Comparison of ENCODE assay signal across 13 cellular contexts in genomic region chr9:84419203-84419602, GRCh38.
DNase-seq lines count a peak whose midpoint lies in the region; ATAC-seq and TF ChIP-seq lines count a peak whose summit lies in the region.
"Had no signal": no experiment of that assay in that cellular context is flagged by ENCODE, and none has a peak within 500 bp of the region (broad histone marks: within the 10 kb centered on the region; RNA-seq: fewer than 3 reads in every experiment).

No MANE protein-coding gene starts in this region.

- in situ Hi-C loops in GM23248 (cut with MboI), result loop anchor here (25.0 kb wide), 2 partner anchors 543 to 843 kb away; no protein-coding TSS in a partner anchor

- DNase-seq in A673 (ENCODE audit: low spot score) (no peak), GM23248 (peak; percentile 19), foreskin keratinocyte (no peak), 8988T (no peak), amygdala (lab: John Stamatoyannopoulos, UW) (no peak)
- DNase-seq: activated CD4-positive, alpha-beta T cell treated with anti-CD3 and anti-CD28 coated beads, Interleukin-2, amount 10 ng/mL, durations not matched to agents 24 days and 14 days; effector memory CD4-positive, alpha-beta T cell; gastrocnemius medialis; islet precursor cell; stimulated activated naive B cell treated with anti-CD40 and anti-IgM and Interleukin-4, amounts not matched to agents 10 μg/mL and 1 μg/mL and 100 μg/mL, for 72 hours had no signal

- H3K4me3 ChIP-seq in A673 (ENCODE audit: low read depth, low read length, poor library complexity, severe bottlenecking) (no peak overlapping the region), GM23248 (no peak overlapping the region), OCI-LY3 (ENCODE audit: low read length) (no peak overlapping the region)
- H3K4me3 ChIP-seq: gastrocnemius medialis had no signal

- BruUV-seq in A673 (replicated peaks; lab: Mats Ljungman, UMichigan), result no TSS peak

- WGBS in GM23248 (ENCODE audit: low coverage in 1 of 2, low lambda C conversion rate in 2 of 2, missing lambda C conversion rate in 2 of 2), 2 experiments, result 48 to 52% methylated on average over 2 of the region's 2 CpGs

- intact Hi-C loops in A673 (cut with micrococcal nuclease; ENCODE audit: unreplicated experiment), result no loop called here

- POLR2A ChIA-PET in A673 (lab: Charles Lee; ENCODE audit: low non-redundant PET), result no interaction called here

- H3K27me3 ChIP-seq in A673 (replicated peaks; ENCODE audit: insufficient read depth, low read depth, low read length, poor library complexity), result no peaks in the 10 kb centered on the region
- no peaks in the 10 kb centered on the region; the same call in 1 of the 2 replicates for H3K27me3 ChIP-seq in GM23248 (replicated peaks; ENCODE audit: insufficient read depth)
- H3K27me3 ChIP-seq in OCI-LY3 (ENCODE audit: low read depth, low read length), result no peaks in the 10 kb centered on the region; the same call in 1 of the 2 replicates
- no peaks in the 10 kb centered on the region for H3K27me3 ChIP-seq in foreskin keratinocyte
- H3K27me3 ChIP-seq: gastrocnemius medialis had no signal

- no peak overlapping the region for H2AFZ ChIP-seq in GM23248
- H2AFZ ChIP-seq in OCI-LY3 (ENCODE audit: low read depth, low read length), result no peak overlapping the region

- no peak for ATAC-seq in foreskin keratinocyte
- no peak for ATAC-seq in GM18870 (IDR thresholded peaks at IDR 0.05; ENCODE audit: unreplicated experiment)
- ATAC-seq in HG03342 (IDR thresholded peaks at IDR 0.05; ENCODE audit: unreplicated experiment), result no peak
- ATAC-seq: gastrocnemius medialis; stimulated activated naive B cell treated with anti-CD40 and anti-IgM and Interleukin-4, amounts not matched to agents 10 μg/mL and 1 μg/mL and 100 μg/mL, for 72 hours had no signal

- H4K20me1 ChIP-seq in GM23248 (ENCODE audit: insufficient read depth) (no peaks in the 10 kb centered on the region), OCI-LY3 (ENCODE audit: insufficient read depth, low read length) (no peaks in the 10 kb centered on the region)

- TF ChIP-seq CTCF in A673 (conservative IDR thresholded peaks at IDR 0.05; ENCODE audit: low read depth, low read length) (0 out of 2 replicates have a peak, but pooled peaks have one; percentile 18), OCI-LY3 (IDR thresholded peaks at IDR 0.05; ENCODE audit: low read depth, low read length) (peak; percentile 15; the same call in 1 of the 2 replicates), foreskin keratinocyte (conservative IDR thresholded peaks at IDR 0.05) (peak; percentile 21)

- no peak overlapping the region for H3K27ac ChIP-seq in A673 (ENCODE audit: low read depth, low read length, poor library complexity, severe bottlenecking)
- no peak overlapping the region for H3K27ac ChIP-seq in GM23248
- no peak overlapping the region for H3K27ac ChIP-seq in OCI-LY3 (ENCODE audit: low read length)
- H3K27ac ChIP-seq in foreskin keratinocyte, result no peak overlapping the region
- H3K27ac ChIP-seq: gastrocnemius medialis had no signal

- no peaks in the 10 kb centered on the region for H3K4me1 ChIP-seq in A673 (ENCODE audit: insufficient read depth, low read length, poor library complexity, severe bottlenecking)
- no peaks in the 10 kb centered on the region for H3K4me1 ChIP-seq in GM23248 (ENCODE audit: insufficient read depth)
- no peaks in the 10 kb centered on the region for H3K4me1 ChIP-seq in OCI-LY3 (ENCODE audit: low read length)
- no peaks in the 10 kb centered on the region for H3K4me1 ChIP-seq in foreskin keratinocyte
- H3K4me1 ChIP-seq: gastrocnemius medialis had no signal

- CTCF ChIA-PET in A673 (lab: Charles Lee), result no interaction called here

- H3K9me3 ChIP-seq in A673 (ENCODE audit: low read depth, low read length, poor library complexity, severe bottlenecking) (no peaks in the 10 kb centered on the region), GM23248 (ENCODE audit: low read depth) (no peaks in the 10 kb centered on the region), OCI-LY3 (ENCODE audit: insufficient read depth, low read length) (peaks cover 4% of the 10 kb centered on the region; the same call in 1 of the 2 replicates)
- H3K9me3 ChIP-seq: gastrocnemius medialis had no signal

- H3F3A ChIP-seq in GM23248 (ENCODE audit: insufficient read depth), result no peaks in the 10 kb centered on the region

- H3K36me3 ChIP-seq in A673 (ENCODE audit: insufficient read depth, low read length, poor library complexity, severe bottlenecking), result no peaks in the 10 kb centered on the region
- no peaks in the 10 kb centered on the region for H3K36me3 ChIP-seq in GM23248 (ENCODE audit: low read depth)
- H3K36me3 ChIP-seq in OCI-LY3 (replicated peaks; ENCODE audit: low read depth, low read length), result no peaks in the 10 kb centered on the region
- H3K36me3 ChIP-seq: gastrocnemius medialis had no signal

- H3K4me2 ChIP-seq in GM23248 (ENCODE audit: unreplicated experiment) (no peak overlapping the region), OCI-LY3 (ENCODE audit: low read length) (no peak overlapping the region)

- H3K9me2 ChIP-seq in GM23248 (ENCODE audit: insufficient read depth), result no peaks in the 10 kb centered on the region

- H3K9ac ChIP-seq in GM23248 (no peak overlapping the region), OCI-LY3 (ENCODE audit: low read length) (no peak overlapping the region)

- H3K79me2 ChIP-seq in GM23248 (ENCODE audit: insufficient read depth), result no peaks in the 10 kb centered on the region
- no peaks in the 10 kb centered on the region for H3K79me2 ChIP-seq in OCI-LY3 (ENCODE audit: low read length)
